Comparison of ENCODE assay signal across 19 cellular contexts in the genomic region with DNA sequence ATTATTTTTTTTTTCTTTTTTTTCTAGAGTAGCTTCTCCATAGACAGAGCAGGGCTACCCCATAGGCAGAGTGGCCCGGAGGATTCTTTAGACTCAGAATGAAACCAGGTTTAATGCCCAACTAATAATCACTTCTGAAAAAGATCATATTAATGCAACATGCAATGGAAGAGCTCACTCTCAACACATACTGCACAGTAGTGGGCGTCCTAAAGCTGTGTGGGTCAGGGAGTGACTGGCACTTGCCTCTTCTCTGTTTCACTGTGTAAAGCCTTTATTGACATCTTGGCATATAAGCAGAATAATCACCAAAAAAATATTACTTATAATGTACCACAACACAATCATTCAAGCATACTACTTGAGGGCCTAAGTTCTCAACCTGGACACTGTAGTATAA.
"Had no signal": no experiment of that assay in that cellular context is flagged by ENCODE, and none has a peak within 500 bp of the region (broad histone marks: within the 10 kb centered on the region; RNA-seq: fewer than 3 reads in every experiment).

No MANE protein-coding gene starts in this region.

- FAIRE-seq: colon, islet of Langerhans had no signal

- H3K27me3 ChIP-seq: body of pancreas, tibial artery, uterus had no signal

- H3K27ac Mint-ChIP-seq: activated CD4-positive, alpha-beta memory T cell treated with anti-CD3 and anti-CD28 coated beads, Interleukin-2, amount 10 ng/mL, durations not matched to agents 7 days and 5 days; activated naive CD8-positive, alpha-beta T cell; stimulated activated effector memory CD8-positive, alpha-beta T cell treated with anti-CD3 and anti-CD28 coated beads, Interleukin-12 subunit alpha, Interleukin-12 subunit beta, amount 100 ng/mL, for 72 hours; WTC11 had no signal

- DNase-seq: activated CD4-positive, alpha-beta memory T cell treated with anti-CD3 and anti-CD28 coated beads, Interleukin-2, amount 10 ng/mL, durations not matched to agents 7 days and 5 days; activated CD4-positive, alpha-beta T cell treated with anti-CD3 and anti-CD28 coated beads for 4 hours; activated gamma-delta T cell; activated T-cell treated with anti-CD3 and anti-CD28 coated beads, Interleukin-2, amount 50 U/mL, for 48 hours; amniotic stem cell; body of pancreas; mammary epithelial cell; naive thymus-derived CD8-positive, alpha-beta T cell; retina; stimulated activated CD4-positive, alpha-beta T cell treated with anti-CD3 and anti-CD28 coated beads, Interleukin-12 subunit alpha, Interleukin-12 subunit beta, amount 100 ng/mL, for 4 hours; stimulated activated CD4-positive, alpha-beta T cell treated with anti-CD3 and anti-CD28 coated beads, Interleukin-2, amount 100 ng/mL, for 24 hours; tibial artery; uterus had no signal

- ATAC-seq: body of pancreas; esophagus mucosa; naive thymus-derived CD8-positive, alpha-beta T cell; stimulated activated effector memory CD8-positive, alpha-beta T cell treated with anti-CD3 and anti-CD28 coated beads, Interleukin-12 subunit alpha, Interleukin-12 subunit beta, amount 100 ng/mL, for 72 hours; WTC11 had no signal

- H3K4me3 Mint-ChIP-seq: activated CD4-positive, alpha-beta memory T cell treated with anti-CD3 and anti-CD28 coated beads, Interleukin-2, amount 10 ng/mL, durations not matched to agents 7 days and 5 days; activated naive CD8-positive, alpha-beta T cell; naive thymus-derived CD8-positive, alpha-beta T cell; stimulated activated effector memory CD8-positive, alpha-beta T cell treated with anti-CD3 and anti-CD28 coated beads, Interleukin-12 subunit alpha, Interleukin-12 subunit beta, amount 100 ng/mL, for 72 hours; WTC11 had no signal

- H3K4me3 ChIP-seq: body of pancreas, tibial artery, uterus had no signal

- H3K27me3 Mint-ChIP-seq: activated CD4-positive, alpha-beta memory T cell treated with anti-CD3 and anti-CD28 coated beads, Interleukin-2, amount 10 ng/mL, durations not matched to agents 7 days and 5 days; activated naive CD8-positive, alpha-beta T cell; naive thymus-derived CD8-positive, alpha-beta T cell had no signal

- H3K27ac ChIP-seq: body of pancreas, tibial artery, uterus had no signal

- H3K9me3 Mint-ChIP-seq: activated CD4-positive, alpha-beta memory T cell treated with anti-CD3 and anti-CD28 coated beads, Interleukin-2, amount 10 ng/mL, durations not matched to agents 7 days and 5 days; naive thymus-derived CD8-positive, alpha-beta T cell; stimulated activated effector memory CD8-positive, alpha-beta T cell treated with anti-CD3 and anti-CD28 coated beads, Interleukin-12 subunit alpha, Interleukin-12 subunit beta, amount 100 ng/mL, for 72 hours; WTC11 had no signal
